ENCODE assay signal across 1 cellular context in genomic region chr15:96031426-96031825, GRCh38.
TF ChIP-seq lines count a peak whose summit lies in the region.

No MANE protein-coding gene starts in this region.

TF ChIP-seq in K562, 482 proteins besides CTCF, POLR2A, EP300 and RAD21 (continued from another document):
- no peak for TF ChIP-seq MGA (IDR thresholded peaks at IDR 0.05)
- no peak for TF ChIP-seq ZNF551 (CRISPR knock-in tag; IDR thresholded peaks at IDR 0.05)
- no peak for TF ChIP-seq ARID2 (IDR thresholded peaks at IDR 0.05)
- TF ChIP-seq ZNF41 (CRISPR knock-in tag; conservative IDR thresholded peaks at IDR 0.05) = no peak
- TF ChIP-seq, protein P1, sequence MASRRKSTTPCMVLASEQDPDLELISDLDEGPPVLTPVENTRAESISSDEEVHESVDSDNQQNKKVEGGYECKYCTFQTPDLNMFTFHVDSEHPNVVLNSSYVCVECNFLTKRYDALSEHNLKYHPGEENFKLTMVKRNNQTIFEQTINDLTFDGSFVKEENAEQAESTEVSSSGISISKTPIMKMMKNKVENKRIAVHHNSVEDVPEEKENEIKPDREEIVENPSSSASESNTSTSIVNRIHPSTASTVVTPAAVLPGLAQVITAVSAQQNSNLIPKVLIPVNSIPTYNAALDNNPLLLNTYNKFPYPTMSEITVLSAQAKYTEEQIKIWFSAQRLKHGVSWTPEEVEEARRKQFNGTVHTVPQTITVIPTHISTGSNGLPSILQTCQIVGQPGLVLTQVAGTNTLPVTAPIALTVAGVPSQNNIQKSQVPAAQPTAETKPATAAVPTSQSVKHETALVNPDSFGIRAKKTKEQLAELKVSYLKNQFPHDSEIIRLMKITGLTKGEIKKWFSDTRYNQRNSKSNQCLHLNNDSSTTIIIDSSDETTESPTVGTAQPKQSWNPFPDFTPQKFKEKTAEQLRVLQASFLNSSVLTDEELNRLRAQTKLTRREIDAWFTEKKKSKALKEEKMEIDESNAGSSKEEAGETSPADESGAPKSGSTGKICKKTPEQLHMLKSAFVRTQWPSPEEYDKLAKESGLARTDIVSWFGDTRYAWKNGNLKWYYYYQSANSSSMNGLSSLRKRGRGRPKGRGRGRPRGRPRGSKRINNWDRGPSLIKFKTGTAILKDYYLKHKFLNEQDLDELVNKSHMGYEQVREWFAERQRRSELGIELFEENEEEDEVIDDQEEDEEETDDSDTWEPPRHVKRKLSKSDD (conservative IDR thresholded peaks at IDR 0.05; ENCODE audit: low read length) = no peak
- TF ChIP-seq CHAMP1 (IDR thresholded peaks at IDR 0.05) = no peak
- TF ChIP-seq NBN (IDR thresholded peaks at IDR 0.05; ENCODE audit: low read depth) = no peak
- no peak for TF ChIP-seq ESRRB (CRISPR knock-in tag; IDR thresholded peaks at IDR 0.05; ENCODE audit: borderline replicate concordance)
- no peak for TF ChIP-seq MXI1 (IDR thresholded peaks at IDR 0.05; ENCODE audit: low read depth, low read length)
- no peak for TF ChIP-seq NCOR1 (IDR thresholded peaks at IDR 0.05)
- no peak for TF ChIP-seq TAF1 (IDR thresholded peaks at IDR 0.05; ENCODE audit: control insufficient read depth, extremely low read depth, insufficient read depth, low read length, severe bottlenecking)
- TF ChIP-seq IRF2 (CRISPR knock-in tag; IDR thresholded peaks at IDR 0.05) = no peak
- no peak for TF ChIP-seq PTRF (tag; IDR thresholded peaks at IDR 0.05)
- no peak for TF ChIP-seq HNRNPLL (IDR thresholded peaks at IDR 0.05; ENCODE audit: low read depth, low read length, poor library complexity, severe bottlenecking)
- no peak for TF ChIP-seq XRCC3 (IDR thresholded peaks at IDR 0.05)
